ENCODE assay signal across 1 cellular context in genomic region chr16:2427526-2427925, GRCh38.
TF ChIP-seq lines count a peak whose summit lies in the region.

No MANE protein-coding gene starts in this region.

TF ChIP-seq in H1, 55 proteins besides CTCF, POLR2A, EP300 and RAD21:
- TF ChIP-seq CTBP2 (IDR thresholded peaks at IDR 0.05; ENCODE audit: borderline replicate concordance, insufficient read depth, insufficient read length, low read length) = no peak
- TF ChIP-seq EGR1 (IDR thresholded peaks at IDR 0.05; ENCODE audit: borderline replicate concordance, low read depth, low read length) = no peak
- TF ChIP-seq MAFK (IDR thresholded peaks at IDR 0.05; ENCODE audit: low read depth, low read length) = no peak
- no peak for TF ChIP-seq GTF2F1 (IDR thresholded peaks at IDR 0.05; ENCODE audit: borderline replicate concordance, low read depth, low read length)
- TF ChIP-seq CEBPB (IDR thresholded peaks at IDR 0.05; ENCODE audit: low read depth, low read length) = no peak
